ENCODE assay signal across 16 cellular contexts in the genomic region with DNA sequence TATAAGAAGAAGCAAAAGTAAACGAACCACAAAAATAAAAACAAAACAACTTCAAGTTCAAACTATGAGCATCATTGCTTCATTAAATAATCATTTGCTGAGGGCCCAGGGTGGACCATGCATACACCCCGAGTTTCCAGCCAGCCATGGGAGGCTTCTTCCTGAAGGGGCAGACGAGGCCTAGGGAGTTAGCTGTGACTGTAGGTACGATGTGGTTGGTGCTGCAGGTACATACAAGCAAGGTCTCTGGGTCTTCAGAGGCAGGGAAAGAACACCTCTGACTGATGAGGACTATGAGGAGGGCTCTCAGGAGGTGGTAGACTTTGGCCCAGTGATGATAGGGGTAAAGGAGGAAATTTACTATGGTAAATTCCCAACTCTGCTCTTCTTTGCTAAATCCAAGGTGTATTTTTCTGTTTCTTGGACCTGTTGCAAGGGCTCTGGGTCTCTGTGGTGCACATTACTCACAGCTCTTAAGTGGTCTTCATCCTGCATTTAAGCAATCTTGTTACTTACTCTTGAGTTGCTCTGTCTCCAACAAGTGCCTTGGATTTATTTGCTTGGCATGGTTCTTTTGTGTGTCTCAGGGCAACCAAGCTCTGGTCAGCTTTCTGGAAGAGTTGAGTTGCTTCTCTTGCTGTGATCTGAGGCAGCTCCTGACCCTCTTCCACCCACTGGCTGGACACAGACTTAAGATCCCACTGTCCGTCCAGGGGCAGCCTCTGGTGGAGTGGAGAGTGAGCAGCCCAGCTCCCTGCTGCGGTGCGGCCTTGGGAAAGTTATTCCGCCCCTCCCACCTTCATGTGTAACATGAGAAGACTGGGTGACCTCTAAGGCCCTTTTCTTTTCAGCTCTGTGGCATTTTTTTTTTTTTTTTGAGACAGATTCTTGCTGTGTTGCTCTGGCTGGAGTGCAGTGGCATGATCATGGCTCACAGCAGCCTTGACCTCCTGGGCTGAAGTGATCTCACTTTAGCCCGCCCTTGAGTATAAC. TPM values are rescaled to one million over a fixed set of nuclear protein-coding genes. Genes with fewer than 3 reads are reported as not detected.
DNase-seq lines count a peak whose midpoint lies in the region; ATAC-seq, FAIRE-seq and TF ChIP-seq lines count a peak whose summit lies in the region.
"Had no signal": no experiment of that assay in that cellular context is flagged by ENCODE, and none has a peak within 500 bp of the region (broad histone marks: within the 10 kb centered on the region; RNA-seq: fewer than 3 reads in every experiment).

No MANE protein-coding gene starts in this region.

- H3K4me3 Mint-ChIP-seq in chondrocyte (ENCODE audit: unreplicated experiment): no peak overlapping the region
- H3K4me3 Mint-ChIP-seq in activated CD8-positive, alpha-beta T cell treated with anti-CD3 and anti-CD28 coated beads, Interleukin-2, amount 10 ng/mL, durations not matched to agents 7 days and 5 days: no peak overlapping the region

- in situ Hi-C loops in HepG2 (cut with HindIII; ENCODE audit: extremely low pct_ligation_motif_present, low pct_unique_long_range_greater_than_20kb): no loop called here

- ATAC-seq in HepG2 (peak; percentile 97), right lobe of liver (no peak), GM18868 (IDR thresholded peaks at IDR 0.05; ENCODE audit: unreplicated experiment) (no peak)
- ATAC-seq in activated CD8-positive, alpha-beta T cell treated with anti-CD3 and anti-CD28 coated beads, Interleukin-2, amount 10 ng/mL, durations not matched to agents 7 days and 5 days: no peak
- ATAC-seq: foreskin keratinocyte had no signal

- no peaks in the 10 kb centered on the region for H3K9me3 Mint-ChIP-seq in chondrocyte (ENCODE audit: low read depth)
- no peaks in the 10 kb centered on the region for H3K9me3 Mint-ChIP-seq in activated CD8-positive, alpha-beta T cell treated with anti-CD3 and anti-CD28 coated beads, Interleukin-2, amount 10 ng/mL, durations not matched to agents 7 days and 5 days (ENCODE audit: insufficient read depth)

- no peak overlapping the region for H4K91ac ChIP-seq in mesenchymal stem cell (ENCODE audit: low read length)

- CTCF ChIA-PET in HepG2 (lab: Yijun Ruan, JAX; ENCODE audit: low intra/inter-chr PET ratio, low total read pairs): no interaction called here
- CTCF ChIA-PET in activated CD8-positive, alpha-beta T cell treated with anti-CD3 and anti-CD28 coated beads, Interleukin-2, amount 10 ng/mL, durations not matched to agents 7 days and 5 days (lab: Charles Lee): no interaction called here

- no peak overlapping the region for H3K23ac ChIP-seq in mesenchymal stem cell (ENCODE audit: low read length in 2 of 2)

- intact Hi-C loops in HepG2 (cut with micrococcal nuclease; ENCODE audit: unreplicated experiment) (loop anchor here (1.0 kb wide), 1 partner anchor 36 kb away; no protein-coding TSS in a partner anchor), right lobe of liver (cut with DNase I) (no loop called here)

- no peak overlapping the region for H4K8ac ChIP-seq in mesenchymal stem cell (ENCODE audit: low read length)

- FAIRE-seq in HepG2 (lab: Jason Lieb, UNC): peak; percentile 4
- FAIRE-seq in urothelium cell line (lab: Jason Lieb, UNC): no peak
- FAIRE-seq: A204.1, D721Med, RCC 7860 had no signal

- H3K18ac ChIP-seq in mesenchymal stem cell (ENCODE audit: low read depth in 1 of 2, low read length in 2 of 2): peak overlapping the region in 1 of 2 experiments; percentile 5

- H3K4me3 ChIP-seq in HepG2 (replicated peaks in 1 of 3; ENCODE audit: insufficient read depth in 1 of 3, low read depth in 2 of 3, low read length in 3 of 3) (no peak overlapping the region), right lobe of liver (no peak overlapping the region), mesenchymal stem cell (ENCODE audit: insufficient read depth in 1 of 2, low read depth in 1 of 2, low read length in 2 of 2) (no peak overlapping the region)
- H3K4me3 ChIP-seq: uterus had no signal

- H3K79me1 ChIP-seq in mesenchymal stem cell (replicated peaks; ENCODE audit: low read length, poor library complexity, severe bottlenecking): no peaks in the 10 kb centered on the region

- H3K4me2 ChIP-seq in HepG2 (ENCODE audit: low read depth, low read length) (peak overlapping the region; percentile 41), mesenchymal stem cell (ENCODE audit: low read length, poor library complexity, severe bottlenecking) (no peak overlapping the region)

- POLR2A ChIA-PET in HepG2 (lab: Yijun Ruan, JAX): interaction anchor here (1.1 to 1.2 kb wide), 2 partner anchors 94 to 99 kb away, joined by 3 to 6 read pairs; no protein-coding TSS in a partner anchor
- POLR2A ChIA-PET in activated CD8-positive, alpha-beta T cell treated with anti-CD3 and anti-CD28 coated beads, Interleukin-2, amount 10 ng/mL, durations not matched to agents 7 days and 5 days (lab: Charles Lee): no interaction called here

- H3K4me1 ChIP-seq in HepG2 (ENCODE audit: insufficient read depth, low read length): peaks cover 25% of the 10 kb centered on the region
- no peaks in the 10 kb centered on the region for H3K4me1 ChIP-seq in right lobe of liver
- H3K4me1 ChIP-seq in mesenchymal stem cell (ENCODE audit: control insufficient read depth, insufficient read depth, low read depth, low read length): peaks cover 7% of the 10 kb centered on the region
- H3K4me1 ChIP-seq: foreskin keratinocyte, uterus had no signal

- H3K27me3 ChIP-seq in HepG2 (ENCODE audit: control insufficient read depth in 1 of 2, insufficient read depth in 2 of 2, low read length in 2 of 2): no peaks in the 10 kb centered on the region; a peak in 2 of 5 replicates
- no peaks in the 10 kb centered on the region for H3K27me3 ChIP-seq in right lobe of liver
- H3K27me3 ChIP-seq in mesenchymal stem cell (ENCODE audit: control insufficient read depth in 1 of 2, insufficient read depth in 1 of 2, low read length in 2 of 2): no peaks in the 10 kb centered on the region
- H3K27me3 ChIP-seq: uterus had no signal

- H3K9me3 ChIP-seq in HepG2 (ENCODE audit: low read length) (no peaks in the 10 kb centered on the region), right lobe of liver (no peaks in the 10 kb centered on the region), mesenchymal stem cell (ENCODE audit: control insufficient read depth, low read length) (no peaks in the 10 kb centered on the region)
- H3K9me3 ChIP-seq: uterus had no signal

- H2BK5ac ChIP-seq in mesenchymal stem cell (ENCODE audit: low read depth, low read length, poor library complexity, severe bottlenecking): no peak overlapping the region

- H3K79me2 ChIP-seq in HepG2 (ENCODE audit: insufficient read depth, low read length): no peaks in the 10 kb centered on the region

- no peak overlapping the region for H2BK12ac ChIP-seq in mesenchymal stem cell (ENCODE audit: low read length in 2 of 2)

- H2BK120ac ChIP-seq in mesenchymal stem cell (ENCODE audit: low read depth, low read length): no peak overlapping the region

- TF ChIP-seq POLR2A in HepG2 (IDR thresholded peaks at IDR 0.05; ENCODE audit: insufficient read depth in 1 of 2, low read depth in 2 of 2, low read length in 2 of 2) (no peak), right lobe of liver (IDR thresholded peaks at IDR 0.05) (no peak)

- no TSS peak for BruUV-seq in HepG2 (replicated peaks; lab: Mats Ljungman, UMichigan)

- peak overlapping the region; percentile 32 for H3K27ac Mint-ChIP-seq in chondrocyte (ENCODE audit: unreplicated experiment)
- H3K27ac Mint-ChIP-seq in activated CD8-positive, alpha-beta T cell treated with anti-CD3 and anti-CD28 coated beads, Interleukin-2, amount 10 ng/mL, durations not matched to agents 7 days and 5 days: no peak overlapping the region

- no peak overlapping the region for H3K9ac ChIP-seq in HepG2 (ENCODE audit: insufficient read depth, low read depth, low read length)
- no peak overlapping the region for H3K9ac ChIP-seq in mesenchymal stem cell (ENCODE audit: low read length)

- WGBS in HepG2 (ENCODE audit: low lambda C conversion rate): 25% methylated on average over 8 of the region's 9 CpGs
- 44% methylated on average over 8 of the region's 9 CpGs for WGBS in right lobe of liver (ENCODE audit: insufficient coverage, low coverage, low lambda C conversion rate, missing lambda C conversion rate)
- 91% methylated on average over 5 of the region's 9 CpGs for WGBS in mesenchymal stem cell

- H2AFZ ChIP-seq in HepG2 (ENCODE audit: low read length) (no peak overlapping the region), mesenchymal stem cell (ENCODE audit: low read depth, low read length) (no peak overlapping the region)

- H3K27ac ChIP-seq in HepG2 (ENCODE audit: extremely low read length, insufficient read depth, low read length): no peak overlapping the region
- no peak overlapping the region for H3K27ac ChIP-seq in right lobe of liver
- H3K27ac ChIP-seq in mesenchymal stem cell (ENCODE audit: low read length, poor library complexity, severe bottlenecking): peak overlapping the region; percentile 4
- H3K27ac ChIP-seq: foreskin keratinocyte, uterus had no signal

- H3K27me3 Mint-ChIP-seq in chondrocyte (ENCODE audit: low read depth): no peaks in the 10 kb centered on the region
- no peaks in the 10 kb centered on the region for H3K27me3 Mint-ChIP-seq in activated CD8-positive, alpha-beta T cell treated with anti-CD3 and anti-CD28 coated beads, Interleukin-2, amount 10 ng/mL, durations not matched to agents 7 days and 5 days (ENCODE audit: low read depth)

- H3K4me1 Mint-ChIP-seq in chondrocyte (ENCODE audit: low read depth): peaks cover 6% of the 10 kb centered on the region
- no peaks in the 10 kb centered on the region for H3K4me1 Mint-ChIP-seq in activated CD8-positive, alpha-beta T cell treated with anti-CD3 and anti-CD28 coated beads, Interleukin-2, amount 10 ng/mL, durations not matched to agents 7 days and 5 days (ENCODE audit: low read depth)

- no peak overlapping the region for H2BK15ac ChIP-seq in mesenchymal stem cell (ENCODE audit: low read depth, poor library complexity, severe bottlenecking)

- no peak overlapping the region for H3K14ac ChIP-seq in mesenchymal stem cell (ENCODE audit: low read length in 2 of 2)

- DNase-seq in HepG2 (ENCODE audit: low spot score) (peak; percentile 76), right lobe of liver (no peak), chondrocyte (ENCODE audit: low spot score) (no peak), mesenchymal stem cell (peak; percentile 79), urothelium cell line (ENCODE audit: low spot score) (peak; percentile 57)
- no peak for DNase-seq in stimulated activated CD4-positive, alpha-beta T cell treated with anti-CD3 and anti-CD28 coated beads, Interleukin-15, amount 100 ng/mL, for 24 hours
- DNase-seq in activated CD8-positive, alpha-beta T cell treated with anti-CD3 and anti-CD28 coated beads, Interleukin-2, amount 10 ng/mL, durations not matched to agents 7 days and 5 days: no peak
- DNase-seq: activated gamma-delta T cell, cortex of kidney, foreskin keratinocyte, NCI-H446, uterus had no signal

- H3K4ac ChIP-seq in mesenchymal stem cell (ENCODE audit: low read depth in 1 of 2, low read length in 2 of 2): no peak overlapping the region

- H3K36me3 ChIP-seq in HepG2 (replicated peaks in 1 of 2; ENCODE audit: control insufficient read depth in 1 of 2, insufficient read depth in 2 of 2, low read length in 2 of 2) (no peaks in the 10 kb centered on the region), right lobe of liver (no peaks in the 10 kb centered on the region), mesenchymal stem cell (ENCODE audit: control insufficient read depth in 1 of 2, insufficient read depth in 2 of 2, low read depth in 1 of 2, low read length in 2 of 2) (no peaks in the 10 kb centered on the region)
- H3K36me3 ChIP-seq: uterus had no signal

- no peaks in the 10 kb centered on the region for H3K36me3 Mint-ChIP-seq in chondrocyte (ENCODE audit: low read depth)
- H3K36me3 Mint-ChIP-seq in activated CD8-positive, alpha-beta T cell treated with anti-CD3 and anti-CD28 coated beads, Interleukin-2, amount 10 ng/mL, durations not matched to agents 7 days and 5 days (ENCODE audit: low read depth): no peaks in the 10 kb centered on the region

- H2AK5ac ChIP-seq in mesenchymal stem cell (ENCODE audit: low read length, severe bottlenecking): no peak overlapping the region

- no peak for TF ChIP-seq RAD21 in HepG2 (CRISPR knock-in tag; IDR thresholded peaks at IDR 0.05)

- no peak for TF ChIP-seq CTCF in HepG2 (CRISPR knock-in tag; IDR thresholded peaks at IDR 0.05)
- TF ChIP-seq CTCF in right lobe of liver (IDR thresholded peaks at IDR 0.05): no peak
- no peak for TF ChIP-seq CTCF in chondrocyte (IDR thresholded peaks at IDR 0.05)

- no peaks in the 10 kb centered on the region for H4K20me1 ChIP-seq in HepG2 (ENCODE audit: insufficient read depth, low read length)

- no peak for TF ChIP-seq EP300 in HepG2 (IDR thresholded peaks at IDR 0.05; ENCODE audit: low read depth in 2 of 2, low read length in 2 of 2)
- no peak for TF ChIP-seq EP300 in HepG2 (CRISPR knock-in tag; IDR thresholded peaks at IDR 0.05; ENCODE audit: borderline replicate concordance)

RNA-seq across cellular contexts. Expression of a gene that starts 56.1 kb away (rescaled TPM):
- 38.1 and 51.2 TPM in 2 replicates for total RNA-seq in HepG2 (2016; rRNA removed; fragmentation: Illumina TruSeq; extraction: Trizol)
- total RNA-seq in HepG2 (2016; cell fraction: cytosol; rRNA removed; fragmentation: Illumina TruSeq; extraction: Trizol; ENCODE audit: low read depth): 25.1 and 27.8 TPM in 2 replicates
- 36.6 and 47.8 TPM in 2 replicates for total RNA-seq in HepG2 (2016; cell fraction: insoluble cytoplasmic fraction; rRNA removed; fragmentation: Illumina TruSeq; extraction: Trizol)
- total RNA-seq in HepG2 (2016; cell fraction: membrane; rRNA removed; fragmentation: Illumina TruSeq; extraction: Trizol): 11.1 and 11.6 TPM in 2 replicates
- 35.8 and 39.8 TPM in 2 replicates for total RNA-seq in HepG2 (2016; cell fraction: nucleus; rRNA removed; fragmentation: Illumina TruSeq; extraction: Trizol)
- 8.4 and 11.3 TPM in 2 replicates for polyA plus RNA-seq in HepG2 (2011; rRNA removed)
- 3.8 and 5.7 TPM in 2 replicates for polyA plus RNA-seq in HepG2 (2011; cell fraction: cytosol; rRNA removed)
- 18.6 and 25.3 TPM in 2 replicates for polyA plus RNA-seq in HepG2 (2011; cell fraction: nucleus; rRNA removed)
- 6.7 and 12.1 TPM in 2 replicates for polyA plus RNA-seq in HepG2 (2012)
- polyA plus RNA-seq in HepG2 (2016; cell fraction: cytosol; fragmentation: Illumina TruSeq; extraction: Trizol; ENCODE audit: low read depth): 1.1 and 1.3 TPM in 2 replicates
- 41.4 and 46.9 TPM in 2 replicates for polyA plus RNA-seq in HepG2 (2016; cell fraction: insoluble cytoplasmic fraction; fragmentation: Illumina TruSeq; extraction: Trizol; ENCODE audit: low read depth)
- 2.8 and 3.7 TPM in 2 replicates for polyA plus RNA-seq in HepG2 (2016; cell fraction: membrane; fragmentation: Illumina TruSeq; extraction: Trizol; ENCODE audit: low read depth)
- 51.9 and 52.6 TPM in 2 replicates for polyA plus RNA-seq in HepG2 (2016; cell fraction: nucleus; fragmentation: Illumina TruSeq; extraction: Trizol; ENCODE audit: insufficient read depth, low read depth)
- 9.4 and 66.2 TPM in 2 replicates for polyA minus RNA-seq in HepG2 (2011; rRNA and poly(A)+ RNA removed; ENCODE audit: low replicate concordance)
- polyA minus RNA-seq in HepG2 (2011; cell fraction: cytosol; rRNA and poly(A)+ RNA removed): 5.4 and 6.8 TPM in 2 replicates
- 19.5 and 25.9 TPM in 2 replicates for polyA minus RNA-seq in HepG2 (2011; cell fraction: nucleus; rRNA and poly(A)+ RNA removed)
- 1 to 10 TPM in 4 of 6 experiments, under 1 TPM in 2; 0.09 to 2.2 (median 1.2) TPM for total RNA-seq in right lobe of liver
- 13.5 to 20.4 TPM (median 14.8 TPM) in 3 replicates for total RNA-seq in chondrocyte
- polyA plus RNA-seq in mesenchymal stem cell (2013, experiment 1 of 2): 6.7 TPM
- polyA plus RNA-seq in mesenchymal stem cell (2013, experiment 2 of 2): 6.7 TPM
- total RNA-seq in activated CD8-positive, alpha-beta T cell treated with anti-CD3 and anti-CD28 coated beads, Interleukin-2, amount 10 ng/mL, durations not matched to agents 7 days and 5 days: 10 to 100 TPM; 80.7 to 87.9 TPM

RNA-seq across cellular contexts. Expression of a gene that starts 59.4 kb away (rescaled TPM):
- 0.11 and 0.53 TPM in 2 replicates for total RNA-seq in HepG2 (2016; rRNA removed; fragmentation: Illumina TruSeq; extraction: Trizol)
- 0.62 TPM in 1 of 2 replicates, not detected in the other for total RNA-seq in HepG2 (2016; cell fraction: cytosol; rRNA removed; fragmentation: Illumina TruSeq; extraction: Trizol; ENCODE audit: low read depth)
- total RNA-seq in HepG2 (2016; cell fraction: insoluble cytoplasmic fraction; rRNA removed; fragmentation: Illumina TruSeq; extraction: Trizol): 0.22 and 0.37 TPM in 2 replicates
- total RNA-seq in HepG2 (2016; cell fraction: membrane; rRNA removed; fragmentation: Illumina TruSeq; extraction: Trizol): 0.56 and 0.72 TPM in 2 replicates
- 0.19 and 0.25 TPM in 2 replicates for total RNA-seq in HepG2 (2016; cell fraction: nucleus; rRNA removed; fragmentation: Illumina TruSeq; extraction: Trizol)
- polyA plus RNA-seq in HepG2 (2011; rRNA removed): 1.3 and 1.4 TPM in 2 replicates
- 1.4 and 2.3 TPM in 2 replicates for polyA plus RNA-seq in HepG2 (2011; cell fraction: cytosol; rRNA removed)
- 0.56 and 1.2 TPM in 2 replicates for polyA plus RNA-seq in HepG2 (2011; cell fraction: nucleus; rRNA removed)
- polyA plus RNA-seq in HepG2 (2012): 0.72 and 3.1 TPM in 2 replicates
- polyA plus RNA-seq in HepG2 (2016; cell fraction: cytosol; fragmentation: Illumina TruSeq; extraction: Trizol; ENCODE audit: low read depth): 0.37 and 0.63 TPM in 2 replicates
- polyA plus RNA-seq in HepG2 (2016; cell fraction: insoluble cytoplasmic fraction; fragmentation: Illumina TruSeq; extraction: Trizol; ENCODE audit: low read depth): 0.15 and 0.24 TPM in 2 replicates
- 0.45 and 0.46 TPM in 2 replicates for polyA plus RNA-seq in HepG2 (2016; cell fraction: membrane; fragmentation: Illumina TruSeq; extraction: Trizol; ENCODE audit: low read depth)
- polyA plus RNA-seq in HepG2 (2016; cell fraction: nucleus; fragmentation: Illumina TruSeq; extraction: Trizol; ENCODE audit: insufficient read depth, low read depth): 0.29 and 0.81 TPM in 2 replicates
- polyA minus RNA-seq in HepG2 (2011; rRNA and poly(A)+ RNA removed; ENCODE audit: low replicate concordance): 13.5 and 247 TPM in 2 replicates
- 0.97 and 2.9 TPM in 2 replicates for polyA minus RNA-seq in HepG2 (2011; cell fraction: cytosol; rRNA and poly(A)+ RNA removed)
- 1.3 and 1.9 TPM in 2 replicates for polyA minus RNA-seq in HepG2 (2011; cell fraction: nucleus; rRNA and poly(A)+ RNA removed)
- 1 to 10 TPM in 3 of 6 experiments, under 1 TPM in 3; 0.28 to 3.0 (median 0.98) TPM for total RNA-seq in right lobe of liver
- total RNA-seq in chondrocyte: 0.20 TPM in 1 of 3 replicates, not detected in the others
- 8.3 TPM for polyA plus RNA-seq in mesenchymal stem cell (2013, experiment 1 of 2)
- 8.1 TPM for polyA plus RNA-seq in mesenchymal stem cell (2013, experiment 2 of 2)
- not detected for total RNA-seq in activated CD8-positive, alpha-beta T cell treated with anti-CD3 and anti-CD28 coated beads, Interleukin-2, amount 10 ng/mL, durations not matched to agents 7 days and 5 days
- polyA plus RNA-seq: foreskin keratinocyte had no signal

Comparison
In these comparisons a context has a peak if more than half of its experiments do, and no peak if none do; other contexts are left out.
1. DNase-seq: peak in HepG2 (single experiment), mesenchymal stem cell (single experiment) and urothelium cell line (single experiment); none in right lobe of liver (0 of 3), chondrocyte (single experiment), stimulated activated CD4-positive, alpha-beta T cell treated with anti-CD3 and anti-CD28 coated beads, Interleukin-15, amount 100 ng/mL, for 24 hours (single experiment) and activated CD8-positive, alpha-beta T cell treated with anti-CD3 and anti-CD28 coated beads, Interleukin-2, amount 10 ng/mL, durations not matched to agents 7 days and 5 days (single experiment).